8 cellular contexts compared by ENCODE assay signal in the genomic region with DNA sequence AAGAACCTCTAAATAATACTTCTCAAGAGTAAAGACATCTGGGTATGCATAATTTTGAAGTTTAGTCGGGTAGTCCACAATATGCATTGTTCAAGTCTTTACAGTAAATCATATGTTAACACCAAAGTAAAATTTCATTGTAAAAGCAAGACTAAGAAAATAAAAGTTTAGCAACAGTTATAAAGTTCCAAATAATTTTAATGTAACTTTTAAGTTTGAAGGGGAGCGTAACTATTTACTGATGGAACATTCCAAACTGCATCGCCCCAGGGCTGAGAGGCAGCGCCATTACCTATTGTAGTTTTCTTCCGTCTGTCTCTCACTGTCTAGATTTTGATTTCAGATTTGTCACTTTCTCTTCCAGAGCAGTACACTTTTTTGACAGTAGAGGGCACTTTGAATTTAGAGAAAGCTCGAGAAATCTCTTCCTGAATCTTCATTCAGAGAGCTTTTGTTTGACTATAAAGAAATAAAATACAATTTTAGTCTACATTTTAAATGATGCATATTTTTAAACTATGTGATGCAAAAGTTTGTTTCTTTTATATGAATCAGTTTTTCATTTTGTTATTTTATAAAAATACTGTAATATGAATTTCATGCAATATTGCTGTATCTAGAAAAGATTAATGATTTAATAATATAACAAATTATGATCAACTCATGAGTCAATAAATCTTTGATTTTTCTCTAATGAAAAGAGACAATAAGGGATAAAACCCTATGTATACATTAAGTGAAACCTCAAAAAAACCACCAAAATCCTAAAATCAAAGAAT.
DNase-seq lines count a peak whose midpoint lies in the region; ATAC-seq, FAIRE-seq and TF ChIP-seq lines count a peak whose summit lies in the region.

No MANE protein-coding gene starts in this region.

- H3K4me3 Mint-ChIP-seq in GM23338, result no peak overlapping the region

- no peak overlapping the region for H3K27ac Mint-ChIP-seq in GM23338

- BruUV-seq in PC-3 (replicated peaks; lab: Mats Ljungman, UMichigan) (no TSS peak), endothelial cell of umbilical vein (replicated peaks; lab: Mats Ljungman, UMichigan) (no TSS peak)

- intact Hi-C loops in PC-3 (cut with micrococcal nuclease), result loop anchor here (1.0 to 5.0 kb wide), 7 partner anchors 106 to 1151 kb away; a partner anchor contains a TSS
- intact Hi-C loops in endothelial cell of umbilical vein (cut with micrococcal nuclease), result loop anchor here (1.0 to 10.0 kb wide), 9 partner anchors 155 to 1191 kb away; no protein-coding TSS in a partner anchor

- H3K9me2 ChIP-seq in GM23338 (ENCODE audit: insufficient read depth), result no peaks in the 10 kb centered on the region
- H3K9me2 ChIP-seq in PC-3 (replicated peaks; ENCODE audit: low read length), result no peaks in the 10 kb centered on the region

- no peak for FAIRE-seq in endothelial cell of umbilical vein (lab: Jason Lieb, UNC)

- no peak for TF ChIP-seq POLR2A in endothelial cell of umbilical vein (IDR thresholded peaks at IDR 0.05; ENCODE audit: low read depth, low read length)

- H3K27ac ChIP-seq in GM23338 (ENCODE audit: low read depth) (no peak overlapping the region), KMS-11 (no peak overlapping the region), PC-3 (ENCODE audit: low read length) (no peak overlapping the region), endothelial cell of umbilical vein (ENCODE audit: insufficient read depth, low read depth, low read length) (no peak overlapping the region), osteoblast (ENCODE audit: low read depth, low read length) (no peak overlapping the region)

- CTCF ChIA-PET in PC-3 (lab: Charles Lee) (interaction anchor here (0.6 to 1.0 kb wide), 4 partner anchors 18 to 899 kb away, joined by 3 to 4 read pairs (median 4); no protein-coding TSS in a partner anchor), endothelial cell of umbilical vein (lab: Charles Lee) (interaction anchor here (0.6 to 2.1 kb wide), 77 partner anchors 8 to 1192 kb away, joined by 3 to 72 read pairs (median 4); a partner anchor contains a TSS)

- no peaks in the 10 kb centered on the region for H3K27me3 ChIP-seq in GM23338 (ENCODE audit: insufficient read depth)
- H3K27me3 ChIP-seq in KMS-11 (ENCODE audit: insufficient read depth, low read depth), result no peaks in the 10 kb centered on the region
- H3K27me3 ChIP-seq in PC-3 (ENCODE audit: low read length), result no peaks in the 10 kb centered on the region
- no peaks in the 10 kb centered on the region for H3K27me3 ChIP-seq in endothelial cell of umbilical vein (ENCODE audit: control insufficient read depth in 2 of 2, insufficient read depth in 2 of 2, low read length in 2 of 2)
- no peaks in the 10 kb centered on the region for H3K27me3 ChIP-seq in osteoblast (ENCODE audit: insufficient read depth, low read length)

- H3K79me2 ChIP-seq in GM23338 (replicated peaks; ENCODE audit: insufficient read depth), result no peaks in the 10 kb centered on the region
- H3K79me2 ChIP-seq in KMS-11 (ENCODE audit: insufficient read depth, low read depth), result no peaks in the 10 kb centered on the region
- H3K79me2 ChIP-seq in PC-3 (ENCODE audit: low read length), result no peaks in the 10 kb centered on the region
- H3K79me2 ChIP-seq in endothelial cell of umbilical vein (ENCODE audit: control insufficient read depth, insufficient read depth, low read length), result no peaks in the 10 kb centered on the region
- H3K79me2 ChIP-seq in osteoblast (ENCODE audit: insufficient read depth, low read length), result no peaks in the 10 kb centered on the region

- H3F3A ChIP-seq in GM23338 (replicated peaks; ENCODE audit: low read depth) (no peaks in the 10 kb centered on the region), PC-3 (ENCODE audit: low read length, unreplicated experiment) (no peaks in the 10 kb centered on the region)

- TF ChIP-seq CTCF in GM12864 (IDR thresholded peaks at IDR 0.05; ENCODE audit: low read depth, low read length, missing control alignments) (peak; percentile 65), GM23338 (conservative IDR thresholded peaks at IDR 0.05; ENCODE audit: low read depth in 2 of 2) (peak; percentile 59 to 81), KMS-11 (conservative IDR thresholded peaks at IDR 0.05; ENCODE audit: low read depth, low read length) (peak; percentile 65), PC-3 (conservative IDR thresholded peaks at IDR 0.05; ENCODE audit: low read depth, low read length) (peak; percentile 82), endothelial cell of umbilical vein (IDR thresholded peaks at IDR 0.05; ENCODE audit: extremely low read depth in 1 of 2, insufficient read depth in 1 of 2, low read depth in 1 of 2, low read length in 2 of 2) (peak; percentile 52 to 57), osteoblast (IDR thresholded peaks at IDR 0.05; ENCODE audit: extremely low read depth, low read depth, low read length) (peak; percentile 79)

- H2AFZ ChIP-seq in GM23338, result no peak overlapping the region
- peak overlapping the region; percentile 67 for H2AFZ ChIP-seq in KMS-11 (ENCODE audit: low read depth)
- peak overlapping the region; percentile 12; the same call in 1 of the 2 replicates for H2AFZ ChIP-seq in PC-3 (ENCODE audit: low read length)
- peak overlapping the region; percentile 63 for H2AFZ ChIP-seq in endothelial cell of umbilical vein (ENCODE audit: low read depth, low read length)
- H2AFZ ChIP-seq in osteoblast (ENCODE audit: low read length), result peak overlapping the region; percentile 53

- H3K36me3 Mint-ChIP-seq in GM23338 (ENCODE audit: low read depth), result no peaks in the 10 kb centered on the region

- H4K20me1 ChIP-seq in GM23338 (replicated peaks; ENCODE audit: insufficient read depth) (no peaks in the 10 kb centered on the region), KMS-11 (ENCODE audit: insufficient read depth) (no peaks in the 10 kb centered on the region), PC-3 (ENCODE audit: low read length) (no peaks in the 10 kb centered on the region), endothelial cell of umbilical vein (replicated peaks; ENCODE audit: control insufficient read depth, extremely low read depth, insufficient read depth, low read length) (no peaks in the 10 kb centered on the region), osteoblast (ENCODE audit: insufficient read depth, low read length) (no peaks in the 10 kb centered on the region)

- peaks cover 39% of the 10 kb centered on the region for H3K4me1 Mint-ChIP-seq in GM23338

- H3K9ac ChIP-seq in KMS-11, result no peak overlapping the region
- H3K9ac ChIP-seq in PC-3 (ENCODE audit: low read length), result no peak overlapping the region
- peak overlapping the region; percentile 73 for H3K9ac ChIP-seq in endothelial cell of umbilical vein (replicated peaks; ENCODE audit: extremely low read depth, insufficient read depth, low read length)

- no peaks in the 10 kb centered on the region for H3K36me3 ChIP-seq in GM23338 (ENCODE audit: insufficient read depth)
- no peaks in the 10 kb centered on the region for H3K36me3 ChIP-seq in KMS-11 (ENCODE audit: insufficient read depth)
- H3K36me3 ChIP-seq in PC-3 (ENCODE audit: low read depth, low read length), result no peaks in the 10 kb centered on the region
- no peaks in the 10 kb centered on the region for H3K36me3 ChIP-seq in endothelial cell of umbilical vein (ENCODE audit: control insufficient read depth in 2 of 2, extremely low read depth in 1 of 2, insufficient read depth in 2 of 2, low read length in 2 of 2)
- no peaks in the 10 kb centered on the region for H3K36me3 ChIP-seq in osteoblast (ENCODE audit: insufficient read depth, low read length)

- dilution Hi-C loops in endothelial cell of umbilical vein (cut with MboI; ENCODE audit: extremely low pct_ligation_motif_present, low sequenced_read_pairs), result no loop called here

- H3K27me3 Mint-ChIP-seq in GM23338 (ENCODE audit: insufficient read depth, low read depth, poor library complexity), result peaks cover 4% of the 10 kb centered on the region

- H3K9me3 ChIP-seq in PC-3 (ENCODE audit: low read length) (no peaks in the 10 kb centered on the region), endothelial cell of umbilical vein (replicated peaks; ENCODE audit: control insufficient read depth, insufficient read depth, low read length) (no peaks in the 10 kb centered on the region), osteoblast (ENCODE audit: low read depth, low read length) (no peaks in the 10 kb centered on the region)

- no peaks in the 10 kb centered on the region for H3K9me1 ChIP-seq in endothelial cell of umbilical vein (replicated peaks; ENCODE audit: control insufficient read depth, extremely low read depth, insufficient read depth, low read length)

- peak; percentile 21 for DNase-seq in GM12864 (ENCODE audit: low read depth)
- peak; percentile 81 for DNase-seq in GM23338 (ENCODE audit: low spot score)
- peak; percentile 85 for DNase-seq in PC-3
- peak; percentile 80 for DNase-seq in endothelial cell of umbilical vein (ENCODE audit: low read depth, low spot score)
- peak; percentile 68 for DNase-seq in osteoblast (ENCODE audit: insufficient read length, low spot score, missing footprints)
- no peak for DNase-seq in ecto neural progenitor cell (ENCODE audit: low spot score)
- no peak for DNase-seq in HPDE6-E6E7 (ENCODE audit: extremely low spot score)

- H3K9me3 Mint-ChIP-seq in GM23338, result no peaks in the 10 kb centered on the region

- no peak overlapping the region for H3K4me3 ChIP-seq in GM12864 (ENCODE audit: low read depth, low read length)
- H3K4me3 ChIP-seq in GM23338, result no peak overlapping the region
- H3K4me3 ChIP-seq in KMS-11 (IDR thresholded peaks at IDR 0.05; ENCODE audit: insufficient read depth, low read depth, low read length), result no peak overlapping the region
- H3K4me3 ChIP-seq in PC-3 (ENCODE audit: low read length), result no peak overlapping the region
- no peak overlapping the region for H3K4me3 ChIP-seq in endothelial cell of umbilical vein (replicated peaks in 1 of 3; ENCODE audit: insufficient read depth in 1 of 3, low read depth in 1 of 3, low read length in 3 of 3)
- no peak overlapping the region for H3K4me3 ChIP-seq in osteoblast (ENCODE audit: insufficient read depth, low read length)

- ATAC-seq in GM23338 (no peak), PC-3 (0 out of 2 replicates have a peak, but pooled peaks have one; percentile 8)

- POLR2A ChIA-PET in PC-3 (lab: Charles Lee; ENCODE audit: unreplicated experiment) (interaction anchor here (0.6 kb wide), 1 partner anchor 347 kb away, joined by 3 read pairs; no protein-coding TSS in a partner anchor), endothelial cell of umbilical vein (lab: Charles Lee) (interaction anchor here (0.5 kb wide), 1 partner anchor 99 kb away, joined by 4 read pairs; no protein-coding TSS in a partner anchor)

- H3K4me2 ChIP-seq in GM23338 (no peak overlapping the region), KMS-11 (peak overlapping the region; percentile 36; the same call in 1 of the 2 replicates), PC-3 (ENCODE audit: low read length) (peak overlapping the region; percentile 52), endothelial cell of umbilical vein (ENCODE audit: insufficient read depth, low read length) (peak overlapping the region; percentile 70), osteoblast (ENCODE audit: insufficient read depth, low read length) (peak overlapping the region; percentile 66)

- peaks cover 29% of the 10 kb centered on the region for H3K4me1 ChIP-seq in GM23338 (ENCODE audit: insufficient read depth)
- peaks cover 10% of the 10 kb centered on the region for H3K4me1 ChIP-seq in KMS-11 (ENCODE audit: low read depth, poor library complexity, severe bottlenecking)
- peaks cover 25% of the 10 kb centered on the region for H3K4me1 ChIP-seq in PC-3 (ENCODE audit: insufficient read depth, low read length)
- H3K4me1 ChIP-seq in endothelial cell of umbilical vein (ENCODE audit: control insufficient read depth, extremely low read depth, insufficient read depth, low read length), result peaks cover 53% of the 10 kb centered on the region
- H3K4me1 ChIP-seq in osteoblast (ENCODE audit: insufficient read depth, low read length), result peaks cover 23% of the 10 kb centered on the region

Comparison
In these comparisons a context has a peak if more than half of its experiments do, and no peak if none do; other contexts are left out.
1. DNase-seq: peak in GM12864 (single experiment), GM23338 (single experiment), PC-3 (single experiment), endothelial cell of umbilical vein (single experiment) and osteoblast (single experiment); none in ecto neural progenitor cell (single experiment) and HPDE6-E6E7 (single experiment).
2. Peak in every context shown above with its lines, with median percentiles within 50 percentile points of each other: CTCF ChIP-seq.